ENCODE assay signal across 8 cellular contexts in the genomic region with DNA sequence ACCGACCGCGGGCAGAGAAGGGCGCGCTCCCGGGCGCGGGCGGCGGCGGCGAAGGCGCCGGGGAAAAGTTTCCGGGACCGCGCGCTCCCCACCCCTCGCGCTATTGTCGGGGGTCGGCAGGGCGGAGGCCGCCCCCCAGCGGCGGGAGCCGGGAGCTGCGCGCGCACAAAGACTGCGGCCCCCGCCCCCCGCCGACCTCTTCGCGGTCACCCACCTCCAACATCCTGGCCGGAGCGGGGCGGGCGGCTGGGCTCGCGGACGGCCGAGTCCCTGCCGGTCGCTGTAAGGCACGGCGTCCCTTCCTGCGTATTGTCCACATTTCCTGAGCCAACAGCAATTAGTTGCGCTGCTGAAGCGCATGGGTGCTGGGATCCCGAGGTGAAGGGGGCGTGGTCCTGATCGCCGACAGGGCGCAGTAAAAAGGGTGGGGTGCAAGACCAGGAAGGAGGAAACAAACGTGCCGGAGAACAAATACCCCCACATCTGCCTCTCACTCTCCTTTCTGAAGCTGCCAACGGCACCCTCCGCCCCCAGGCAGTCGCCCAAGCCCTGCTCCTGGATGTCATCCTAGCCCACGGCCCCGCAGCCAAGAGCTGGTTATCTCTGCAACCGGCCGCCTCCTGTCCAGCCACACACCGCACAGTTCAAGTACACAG. TPM values are rescaled to one million over a fixed set of nuclear protein-coding genes. Genes with fewer than 3 reads are reported as not detected.
A peak's percentile ranks its signal among the peaks of the same experiment; 100 is the strongest.
DNase-seq lines count a peak whose midpoint lies in the region; ATAC-seq and TF ChIP-seq lines count a peak whose summit lies in the region.

A gene with protein sequence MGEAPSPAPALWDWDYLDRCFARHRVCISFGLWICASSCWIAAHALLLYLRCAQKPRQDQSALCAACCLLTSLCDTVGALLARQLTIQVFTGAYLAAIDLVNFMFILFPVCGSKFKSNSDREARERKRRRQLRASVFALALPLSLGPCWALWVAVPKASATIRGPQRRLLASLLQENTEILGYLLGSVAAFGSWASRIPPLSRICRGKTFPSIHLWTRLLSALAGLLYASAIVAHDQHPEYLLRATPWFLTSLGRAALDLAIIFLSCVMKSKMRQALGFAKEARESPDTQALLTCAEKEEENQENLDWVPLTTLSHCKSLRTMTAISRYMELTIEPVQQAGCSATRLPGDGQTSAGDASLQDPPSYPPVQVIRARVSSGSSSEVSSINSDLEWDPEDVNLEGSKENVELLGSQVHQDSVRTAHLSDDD (minus strand): TSS at position 71 of the 656 bp plus-strand sequence. CDS start 204 bp downstream, outside the sequence.

- peak within 1 kb of the TSS; percentile 50 for H3K27ac ChIP-seq in C4-2B

- DNase-seq in NCI-H526 (lab: John Stamatoyannopoulos, UW) = peak; percentile 66 to 82
- peak; percentile 18 to 23 for DNase-seq in activated CD4-positive, alpha-beta T cell treated with anti-CD3 and anti-CD28 coated beads, Interleukin-2, amount 50 U/mL, for 24 hours (ENCODE audit: low read depth in 1 of 2, low spot score in 1 of 2)
- peak; percentile 43 for DNase-seq in effector CD4-positive, alpha-beta T cell
- DNase-seq in lung microvascular endothelial cell (ENCODE audit: low read depth in 2 of 2) = peak; percentile 92 to 93
- DNase-seq in stimulated activated CD8-positive, alpha-beta memory T cell treated with anti-CD3 and anti-CD28 coated beads, Interleukin-15, amount 100 ng/mL, for 1 hour (ENCODE audit: low read depth) = peak; percentile 31

- peak; percentile 90 for TF ChIP-seq CTCF in C4-2B (conservative IDR thresholded peaks at IDR 0.05)

- peak; percentile 92 for ATAC-seq in GM19324 (IDR thresholded peaks at IDR 0.05; ENCODE audit: low FRiP score, unreplicated experiment)
- ATAC-seq in HG03442 (IDR thresholded peaks at IDR 0.05; ENCODE audit: unreplicated experiment) = peak; percentile 77

RNA-seq across cellular contexts. Expression of the gene that starts here (rescaled TPM):
- 27.5 and 48.6 TPM in 2 replicates for total RNA-seq in lung microvascular endothelial cell

Comparison
In these comparisons a context has a peak if more than half of its experiments do, and no peak if none do; other contexts are left out.
1. Peak in every context shown above with its lines: DNase-seq, ATAC-seq and H3K27ac ChIP-seq.
2. DNase-seq: peak in every context shown above with its lines; median percentile 92 in lung microvascular endothelial cell; 74 in NCI-H526; 43 in effector CD4-positive, alpha-beta T cell; 31 in stimulated activated CD8-positive, alpha-beta memory T cell treated with anti-CD3 and anti-CD28 coated beads, Interleukin-15, amount 100 ng/mL, for 1 hour; 20 in activated CD4-positive, alpha-beta T cell treated with anti-CD3 and anti-CD28 coated beads, Interleukin-2, amount 50 U/mL, for 24 hours.